ENCODE assay signal across 7 cellular contexts in genomic region chr17:75393523-75394331, GRCh38. TPM values are rescaled to one million over a fixed set of nuclear protein-coding genes. Genes with fewer than 3 reads are reported as not detected.
DNase-seq lines count a peak whose midpoint lies in the region; ATAC-seq, FAIRE-seq and TF ChIP-seq lines count a peak whose summit lies in the region.

No MANE protein-coding gene starts in this region.

- H3K27me3 ChIP-seq in bronchial epithelial cell (ENCODE audit: control insufficient read depth, insufficient read depth, low read length) (no peaks in the 10 kb centered on the region), small intestine (ENCODE audit: control insufficient read depth in 2 of 2, insufficient read depth in 2 of 2, low read length in 2 of 2) (no peaks in the 10 kb centered on the region)

- peak overlapping the region; percentile 75 to 78 for H3K27ac ChIP-seq in small intestine (ENCODE audit: low read depth in 1 of 2, low read length in 1 of 2)

- peak overlapping the region; percentile 87 for H3K4me3 ChIP-seq in WI38 (ENCODE audit: low read depth, low read length)
- peak overlapping the region; percentile 51 for H3K4me3 ChIP-seq in bronchial epithelial cell (ENCODE audit: low read depth, low read length)
- peak overlapping the region; percentile 34 to 57 for H3K4me3 ChIP-seq in small intestine (ENCODE audit: low read depth in 1 of 2, low read length in 2 of 2)

- H3K9me3 ChIP-seq in small intestine (ENCODE audit: control insufficient read depth, low read depth), result no peaks in the 10 kb centered on the region

- no peak for TF ChIP-seq CTCF in WI38 (IDR thresholded peaks at IDR 0.05; ENCODE audit: low read depth, low read length)
- no peak for TF ChIP-seq CTCF in bronchial epithelial cell (IDR thresholded peaks at IDR 0.05; ENCODE audit: insufficient read depth, low read length, severe bottlenecking)

- peaks cover 0 to 11% of the 10 kb centered on the region in 2 donors for H3K4me1 ChIP-seq in small intestine (ENCODE audit: control insufficient read depth in 2 of 2, insufficient read depth in 1 of 2, low read depth in 1 of 2, low read length in 1 of 2)

- DNase-seq in NCI-H2196 (lab: John Stamatoyannopoulos, UW; ENCODE audit: unreplicated experiment), result peak; percentile 96
- DNase-seq in bronchial epithelial cell (ENCODE audit: low read depth), result peak; percentile 94
- peak; percentile 97 for DNase-seq in iPS-NIHi7 (ENCODE audit: extremely low spot score)
- peak; percentile 98 for DNase-seq in small intestine

- H3K36me3 ChIP-seq in bronchial epithelial cell (ENCODE audit: control insufficient read depth, insufficient read depth, low read length) (no peaks in the 10 kb centered on the region), small intestine (ENCODE audit: control insufficient read depth in 2 of 2, insufficient read depth in 2 of 2, low read length in 2 of 2) (no peaks in the 10 kb centered on the region)

- WGBS in small intestine, 3 donors, result 0 to 1% (median 1%) methylated on average over 23 to 28 of the region's 28 CpGs

- ATAC-seq in GM18511 (IDR thresholded peaks at IDR 0.05; ENCODE audit: unreplicated experiment), result peak; percentile 79
- ATAC-seq in HG03097 (IDR thresholded peaks at IDR 0.05; ENCODE audit: low FRiP score, unreplicated experiment), result peak; percentile 58

- FAIRE-seq in bronchial epithelial cell (lab: Jason Lieb, UNC) (no peak), small intestine (lab: Jason Lieb, UNC) (no peak)

RNA-seq across cellular contexts. Expression of gene GRB2, which starts 11.8 kb away (rescaled TPM):
- 102 and 103 TPM in 2 replicates for total RNA-seq in bronchial epithelial cell
- polyA plus RNA-seq in small intestine, result 10 to 100 TPM; 65.6 to 73.5 (median 66.2) TPM

Comparison
In these comparisons a context has a peak if more than half of its experiments do, and no peak if none do; other contexts are left out.
1. Peak in every context shown above with its lines: DNase-seq, ATAC-seq, H3K4me3 ChIP-seq and H3K27ac ChIP-seq.